In the genomic region with DNA sequence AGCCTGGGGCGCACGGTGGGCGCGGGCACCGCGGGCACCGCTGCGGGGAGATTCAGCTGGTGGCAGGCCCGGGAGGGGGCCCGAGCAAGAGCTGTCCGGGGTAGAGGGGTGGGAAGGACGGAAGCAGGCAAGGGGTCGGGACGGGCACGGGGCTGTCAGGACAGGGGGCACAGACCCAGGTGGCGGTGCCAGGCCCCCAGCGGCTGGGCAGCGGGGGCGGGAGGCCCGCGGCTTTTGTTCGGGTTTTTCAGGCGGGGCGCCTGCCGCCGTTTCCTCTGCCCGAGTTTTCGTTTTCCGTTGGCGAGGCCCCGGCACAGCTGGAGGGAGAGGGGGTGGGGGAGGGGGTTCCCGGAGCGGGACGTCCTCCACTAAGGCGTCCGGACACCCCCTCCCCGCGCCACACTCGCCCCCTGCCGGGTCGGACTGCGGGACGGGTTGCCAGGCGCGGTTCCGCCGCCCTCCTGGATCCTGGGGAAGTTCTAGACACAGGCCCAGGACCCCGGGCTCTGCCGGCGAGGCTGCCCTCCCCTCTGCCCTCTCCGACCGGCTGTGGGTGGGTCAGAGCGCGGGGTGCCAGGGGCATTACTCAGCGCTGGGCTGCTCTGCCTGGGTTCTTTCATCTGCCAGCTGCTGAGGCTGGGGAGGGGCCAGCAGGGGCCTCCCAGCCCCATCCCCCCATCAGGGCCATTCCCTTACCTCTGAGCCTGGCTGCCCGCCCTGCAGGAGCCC, we compare ENCODE assay signal across 9 cellular contexts. TPM values are rescaled to one million over a fixed set of nuclear protein-coding genes. Genes with fewer than 3 reads are reported as not detected.
DNase-seq lines count a peak whose midpoint lies in the region; ATAC-seq and TF ChIP-seq lines count a peak whose summit lies in the region.
"Had no signal": no experiment of that assay in that cellular context is flagged by ENCODE, and none has a peak within 500 bp of the region (broad histone marks: within the 10 kb centered on the region; RNA-seq: fewer than 3 reads in every experiment).

No MANE protein-coding gene starts in this region.

- no peaks in the 10 kb centered on the region for H3K9me3 Mint-ChIP-seq in stimulated activated naive CD8-positive, alpha-beta T cell treated with anti-CD3 and anti-CD28 coated beads, Interleukin-15, amount 100 ng/mL, for 72 hours
- H3K9me3 Mint-ChIP-seq: T-helper 1 cell treated with Interleukin-12 subunit alpha and Interleukin-12 subunit beta and Interleukin-4 antibody, amounts not matched to agents 30 μg/mL and 1 μg/mL, for 36 hours had no signal

- in situ Hi-C loops in Panc1 (cut with HindIII; ENCODE audit: low pct_unique_long_range_greater_than_20kb, low sequenced_read_pairs): no loop called here

- no peak overlapping the region for H3K27ac Mint-ChIP-seq in stimulated activated naive CD8-positive, alpha-beta T cell treated with anti-CD3 and anti-CD28 coated beads, Interleukin-15, amount 100 ng/mL, for 72 hours
- H3K27ac Mint-ChIP-seq: T-helper 1 cell treated with Interleukin-12 subunit alpha and Interleukin-12 subunit beta and Interleukin-4 antibody, amounts not matched to agents 30 μg/mL and 1 μg/mL, for 36 hours had no signal

- H3K4me1 ChIP-seq in Panc1 (ENCODE audit: control insufficient read depth, insufficient read depth, low read length) (peaks cover 14% of the 10 kb centered on the region), duodenal mucosa (ENCODE audit: control insufficient read depth in 1 of 2, insufficient read depth in 2 of 2, low read length in 2 of 2) (peaks cover 7 to 11% of the 10 kb centered on the region in 2 donors), right lobe of liver (peaks cover 0 to 7% (median 0%) of the 10 kb centered on the region in 4 donors)

- H3K4me3 ChIP-seq in GM08714 (ENCODE audit: low read length) (peak overlapping the region; percentile 69; the same call in 1 of the 2 replicates), Panc1 (ENCODE audit: low read depth in 2 of 2, low read length in 2 of 2) (peak overlapping the region; percentile 68 to 69), duodenal mucosa (ENCODE audit: low read depth in 1 of 2, low read length in 2 of 2) (peak overlapping the region; percentile 65 to 73), right lobe of liver (peak overlapping the region; percentile 63 to 78 (median 65))

- whole genome bisulfite sequencing in right lobe of liver (ENCODE audit: insufficient coverage, low coverage, low lambda C conversion rate, missing lambda C conversion rate): 0% methylated on average over 1 of the region's 56 CpGs

- H3K27me3 Mint-ChIP-seq in stimulated activated naive CD8-positive, alpha-beta T cell treated with anti-CD3 and anti-CD28 coated beads, Interleukin-15, amount 100 ng/mL, for 72 hours: peaks cover 60% of the 10 kb centered on the region

- POLR2A ChIA-PET in Panc1 (lab: Charles Lee): interaction anchor here (0.6 kb wide), 1 partner anchor 393 kb away, joined by 6 read pairs; no protein-coding TSS in a partner anchor

- H3K4me3 Mint-ChIP-seq in stimulated activated naive CD8-positive, alpha-beta T cell treated with anti-CD3 and anti-CD28 coated beads, Interleukin-15, amount 100 ng/mL, for 72 hours: peak overlapping the region; percentile 19 to 59

- H3K9me3 ChIP-seq in Panc1 (ENCODE audit: control insufficient read depth, insufficient read depth, low read depth, low read length): no peaks in the 10 kb centered on the region
- H3K9me3 ChIP-seq in duodenal mucosa (ENCODE audit: control insufficient read depth in 1 of 2, low read length in 2 of 2): no peaks in the 10 kb centered on the region
- H3K9me3 ChIP-seq in right lobe of liver: no peaks in the 10 kb centered on the region

- no TSS peak for BruUV-seq in Panc1 (replicated peaks; lab: Mats Ljungman, UMichigan)

- no peak for TF ChIP-seq POLR2A in right lobe of liver (IDR thresholded peaks at IDR 0.05)

- H3K36me3 ChIP-seq in Panc1 (ENCODE audit: control insufficient read depth, insufficient read depth, low read length) (no peaks in the 10 kb centered on the region), duodenal mucosa (ENCODE audit: control insufficient read depth in 1 of 2, insufficient read depth in 2 of 2, low read length in 2 of 2) (no peaks in the 10 kb centered on the region), right lobe of liver (no peaks in the 10 kb centered on the region)

- H3K27ac ChIP-seq in Panc1 (ENCODE audit: low read length) (peak overlapping the region; percentile 74), duodenal mucosa (ENCODE audit: low read depth, low read length) (peak overlapping the region; percentile 28), right lobe of liver (peak overlapping the region; percentile 43 to 69 (median 51))

- CTCF ChIA-PET in Panc1 (lab: Charles Lee): interaction anchor here (0.5 to 1.1 kb wide), 2 partner anchors 49 to 129 kb away, joined by 3 read pairs; no protein-coding TSS in a partner anchor

- intact Hi-C loops in Panc1 (cut with micrococcal nuclease; ENCODE audit: unreplicated experiment): loop anchor here (10.0 kb wide), 1 partner anchor 56 kb away; no protein-coding TSS in a partner anchor
- intact Hi-C loops in right lobe of liver (cut with DNase I): loop anchor here (10.0 kb wide), 1 partner anchor 56 kb away; no protein-coding TSS in a partner anchor

- H3K4me1 Mint-ChIP-seq in stimulated activated naive CD8-positive, alpha-beta T cell treated with anti-CD3 and anti-CD28 coated beads, Interleukin-15, amount 100 ng/mL, for 72 hours: peaks cover 37% of the 10 kb centered on the region

- H3K27me3 ChIP-seq in Panc1 (ENCODE audit: control insufficient read depth, insufficient read depth, low read length) (no peaks in the 10 kb centered on the region), duodenal mucosa (ENCODE audit: control insufficient read depth in 1 of 2, insufficient read depth in 2 of 2, low read length in 2 of 2) (no peaks in the 10 kb centered on the region), right lobe of liver (no peaks in the 10 kb centered on the region)

- no peak for DNase-seq in Panc1 (ENCODE audit: low read depth, low spot score)
- peak in 2 of 3 donors; percentile 56 to 59 for DNase-seq in right lobe of liver
- no peak for DNase-seq in stimulated activated naive CD8-positive, alpha-beta T cell treated with anti-CD3 and anti-CD28 coated beads, Interleukin-15, amount 100 ng/mL, for 72 hours
- DNase-seq in OCI-M1 (lab: John Stamatoyannopoulos, UW): no peak
- no peak for DNase-seq in HuH-7 (ENCODE audit: low spot score)

- TF ChIP-seq CTCF in Panc1 (IDR thresholded peaks at IDR 0.05): no peak
- TF ChIP-seq CTCF in right lobe of liver (IDR thresholded peaks at IDR 0.05): no peak

- ATAC-seq in Panc1 (peak; percentile 57), right lobe of liver (peak; percentile 9 to 34 (median 25)), HG03571 (IDR thresholded peaks at IDR 0.05; ENCODE audit: unreplicated experiment) (no peak)
- ATAC-seq in stimulated activated naive CD8-positive, alpha-beta T cell treated with anti-CD3 and anti-CD28 coated beads, Interleukin-15, amount 100 ng/mL, for 72 hours: peak; percentile 61

- H3K9ac ChIP-seq in duodenal mucosa (ENCODE audit: low read depth in 1 of 2, low read length in 2 of 2): peak overlapping the region; percentile 32 to 58

RNA-seq across cellular contexts. Expression of a gene that starts 0.5 kb away (rescaled TPM):
- total RNA-seq in Panc1 (2021; ENCODE audit: unreplicated experiment): 33.0 TPM
- 9.9 TPM for polyA plus RNA-seq in Panc1 (2012; ENCODE audit: insufficient read length)
- 1 to 10 TPM; 1.4 to 9.5 (median 3.8) TPM for total RNA-seq in right lobe of liver

Comparison
In these comparisons a context has a peak if more than half of its experiments do, and no peak if none do; other contexts are left out.
1. DNase-seq: peak in right lobe of liver (2 of 3); none in Panc1 (single experiment), stimulated activated naive CD8-positive, alpha-beta T cell treated with anti-CD3 and anti-CD28 coated beads, Interleukin-15, amount 100 ng/mL, for 72 hours (0 of 2), OCI-M1 (single experiment) and HuH-7 (single experiment).
2. Peak in every context shown above with its lines, with median percentiles within 50 percentile points of each other: H3K4me3 ChIP-seq and H3K27ac ChIP-seq.